Comparison of ENCODE assay signal across 2 cellular contexts in genomic region chr5:111407562-111407961, GRCh38.
TF ChIP-seq lines count a peak whose summit lies in the region.

No MANE protein-coding gene starts in this region.

TF ChIP-seq in SK-N-SH, 30 proteins besides CTCF, POLR2A, EP300 and RAD21 (continued from another document):
- TF ChIP-seq REST (IDR thresholded peaks at IDR 0.05; ENCODE audit: low read depth, low read length) = no peak
- no peak for TF ChIP-seq RFX5 (IDR thresholded peaks at IDR 0.05; ENCODE audit: low read length)
- TF ChIP-seq TCF12 (IDR thresholded peaks at IDR 0.05) = peak; percentile 35; the same call in 1 of the 2 replicates
- TF ChIP-seq ZBTB33 (IDR thresholded peaks at IDR 0.05; ENCODE audit: borderline replicate concordance, low read depth) = no peak
- no peak for TF ChIP-seq GABPA (IDR thresholded peaks at IDR 0.05; ENCODE audit: low read depth)
- TF ChIP-seq EZH2phosphoT487 (IDR thresholded peaks at IDR 0.05; ENCODE audit: borderline replicate concordance, low read depth) = no peak
- TF ChIP-seq YY1 (IDR thresholded peaks at IDR 0.05; ENCODE audit: low read depth) = no peak
TF ChIP-seq in SK-N-SH: peak in this region for 1.

TF ChIP-seq in SK-N-SH treated with all-trans-retinoic acid at 6 μM for 48 hours, 23 proteins besides CTCF, POLR2A, EP300 and RAD21 (continued from another document):
- TF ChIP-seq, protein P1, sequence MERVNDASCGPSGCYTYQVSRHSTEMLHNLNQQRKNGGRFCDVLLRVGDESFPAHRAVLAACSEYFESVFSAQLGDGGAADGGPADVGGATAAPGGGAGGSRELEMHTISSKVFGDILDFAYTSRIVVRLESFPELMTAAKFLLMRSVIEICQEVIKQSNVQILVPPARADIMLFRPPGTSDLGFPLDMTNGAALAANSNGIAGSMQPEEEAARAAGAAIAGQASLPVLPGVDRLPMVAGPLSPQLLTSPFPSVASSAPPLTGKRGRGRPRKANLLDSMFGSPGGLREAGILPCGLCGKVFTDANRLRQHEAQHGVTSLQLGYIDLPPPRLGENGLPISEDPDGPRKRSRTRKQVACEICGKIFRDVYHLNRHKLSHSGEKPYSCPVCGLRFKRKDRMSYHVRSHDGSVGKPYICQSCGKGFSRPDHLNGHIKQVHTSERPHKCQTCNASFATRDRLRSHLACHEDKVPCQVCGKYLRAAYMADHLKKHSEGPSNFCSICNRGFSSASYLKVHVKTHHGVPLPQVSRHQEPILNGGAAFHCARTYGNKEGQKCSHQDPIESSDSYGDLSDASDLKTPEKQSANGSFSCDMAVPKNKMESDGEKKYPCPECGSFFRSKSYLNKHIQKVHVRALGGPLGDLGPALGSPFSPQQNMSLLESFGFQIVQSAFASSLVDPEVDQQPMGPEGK (CRISPR knock-in tag; IDR thresholded peaks at IDR 0.05; ENCODE audit: borderline replicate concordance) = no peak
- TF ChIP-seq ISL1 (CRISPR knock-in tag; IDR thresholded peaks at IDR 0.05) = no peak
